Comparison of ENCODE assay signal across 8 cellular contexts in the genomic region with DNA sequence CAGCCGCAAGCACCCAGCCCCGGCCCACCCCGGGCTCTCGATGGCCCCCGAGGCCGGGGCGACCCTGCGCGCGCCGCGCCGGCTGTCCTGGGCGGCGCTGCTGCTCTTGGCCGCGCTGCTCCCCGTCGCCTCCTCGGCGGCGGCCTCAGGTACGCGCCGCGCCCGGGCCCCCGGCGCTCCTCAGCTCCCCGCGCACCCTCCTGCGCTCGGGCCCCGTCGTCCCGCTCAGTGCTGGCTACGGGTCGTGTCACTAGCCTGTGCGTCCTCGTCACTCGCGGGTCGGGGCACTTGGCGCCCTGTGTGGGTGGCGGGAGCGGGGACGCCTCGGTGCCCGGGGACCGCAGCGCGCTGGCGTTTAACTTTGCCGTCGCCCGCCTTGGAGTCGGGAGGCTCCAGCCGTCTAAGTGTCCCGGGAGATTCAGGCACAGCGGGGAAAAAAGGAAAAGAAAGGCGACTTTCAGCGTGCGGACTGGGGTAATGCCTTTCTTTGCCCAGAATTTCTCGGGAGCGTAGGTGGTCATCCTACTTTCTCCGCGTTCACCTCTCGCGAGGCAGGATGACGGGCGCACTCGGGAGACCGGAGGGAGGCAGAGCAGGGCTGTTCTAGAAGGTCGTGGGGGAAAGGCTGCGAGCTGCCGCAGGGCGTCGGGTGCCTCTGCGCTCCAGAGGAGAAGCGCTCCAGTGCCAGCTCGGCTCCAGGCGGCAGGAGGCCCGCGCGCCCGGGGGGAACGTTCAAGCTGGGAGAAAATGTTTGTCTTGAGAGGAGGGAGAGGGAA. TPM values are rescaled to one million over a fixed set of nuclear protein-coding genes. Genes with fewer than 3 reads are reported as not detected.
DNase-seq lines count a peak whose midpoint lies in the region; ATAC-seq, FAIRE-seq and TF ChIP-seq lines count a peak whose summit lies in the region.

No MANE protein-coding gene starts in this region.

- TF ChIP-seq RAD21 in A549 (conservative IDR thresholded peaks at IDR 0.05 in 1 of 2, IDR thresholded peaks at IDR 0.05 in 1 of 2), result no peak

- TF ChIP-seq POLR2A in A549 (IDR thresholded peaks at IDR 0.05; ENCODE audit: low read length) (no peak), GM18505 (IDR thresholded peaks at IDR 0.05; ENCODE audit: borderline replicate concordance, extremely low read depth, insufficient read depth, insufficient read length) (no peak)

- peak; percentile 23 to 25 for DNase-seq in A549 (ENCODE audit: low read depth in 1 of 2, low spot score in 1 of 2)
- DNase-seq in NCI-H524 (lab: John Stamatoyannopoulos, UW), result peak; percentile 32 to 81
- DNase-seq in choroid plexus epithelial cell (ENCODE audit: low read depth), result peak; percentile 41
- peak; percentile 52 for DNase-seq in lower lobe of right lung
- DNase-seq in tibial artery, result no peak
- DNase-seq in DMS153 treated with DMSO at 0.1 percent for 48 hours (lab: John Stamatoyannopoulos, UW; ENCODE audit: unreplicated experiment), result no peak

- H3K27ac ChIP-seq in A549, result peak overlapping the region in 1 of 2 experiments; percentile 68; a peak in 2 of 6 replicates
- no peak overlapping the region for H3K27ac ChIP-seq in lower lobe of right lung
- no peak overlapping the region for H3K27ac ChIP-seq in tibial artery

- H3K36me3 ChIP-seq in lower lobe of right lung (no peaks in the 10 kb centered on the region), tibial artery (no peaks in the 10 kb centered on the region)

- POLR2A ChIA-PET in A549 (lab: Yijun Ruan, JAX), result no interaction called here

- no peak for FAIRE-seq in A549 (lab: Jason Lieb, UNC)

- no peaks in the 10 kb centered on the region for H3K9me3 ChIP-seq in A549
- H3K9me3 ChIP-seq in lower lobe of right lung, result no peaks in the 10 kb centered on the region
- no peaks in the 10 kb centered on the region for H3K9me3 ChIP-seq in tibial artery

- H3K4me1 ChIP-seq in A549 (peaks cover 7% of the 10 kb centered on the region; the same call in 2 of the 3 replicates), lower lobe of right lung (peaks cover 20% of the 10 kb centered on the region), tibial artery (peaks cover 0 to 32% (median 24%) of the 10 kb centered on the region in 4 donors)

- CTCF ChIA-PET in A549 (lab: Yijun Ruan, JAX), result interaction anchor here (1.0 to 2.5 kb wide), 2 partner anchors 454 to 464 kb away, joined by 3 to 12 read pairs; no protein-coding TSS in a partner anchor

- H3K27me3 ChIP-seq in lower lobe of right lung (ENCODE audit: low read depth) (peaks cover 52% of the 10 kb centered on the region), tibial artery (peaks cover 0 to 30% of the 10 kb centered on the region in 2 donors)

- intact Hi-C loops in lower lobe of right lung (cut with DNase I), result loop anchor here (10.0 kb wide), 1 partner anchor 485 kb away; no protein-coding TSS in a partner anchor
- intact Hi-C loops in tibial artery (cut with DNase I; ENCODE audit: low total_unique reads), result loop anchor here (5.0 kb wide), 2 partner anchors 293 to 488 kb away; no protein-coding TSS in a partner anchor

- TF ChIP-seq CTCF in A549 (IDR thresholded peaks at IDR 0.05) (no peak), choroid plexus epithelial cell (conservative IDR thresholded peaks at IDR 0.05; ENCODE audit: low read depth, low read length) (no peak), lower lobe of right lung (IDR thresholded peaks at IDR 0.05) (no peak), tibial artery (IDR thresholded peaks at IDR 0.05) (no peak)

- H3K4me3 ChIP-seq in A549, result peak overlapping the region; percentile 53
- H3K4me3 ChIP-seq in choroid plexus epithelial cell (ENCODE audit: low read depth, low read length), result peak overlapping the region; percentile 52
- peak overlapping the region; percentile 44 for H3K4me3 ChIP-seq in lower lobe of right lung
- peak overlapping the region; percentile 41 to 55 for H3K4me3 ChIP-seq in tibial artery

- WGBS in A549 (ENCODE audit: missing lambda C conversion rate), result 17% methylated on average over 28 of the region's 87 CpGs

- ATAC-seq in A549 (peak; percentile 43 to 50; a peak in 5 of 6 replicates), GM18505 (IDR thresholded peaks at IDR 0.05; ENCODE audit: unreplicated experiment) (peak; percentile 29), lower lobe of right lung (peak; percentile 19 to 31), HG03439 (IDR thresholded peaks at IDR 0.05; ENCODE audit: unreplicated experiment) (no peak)

- peak overlapping the region; percentile 98 for H3K4me2 ChIP-seq in A549

- TF ChIP-seq EP300 in A549 (IDR thresholded peaks at IDR 0.05), result no peak

TF ChIP-seq in A549, 52 proteins besides CTCF, POLR2A, EP300 and RAD21:
- TF ChIP-seq FOSL2 (IDR thresholded peaks at IDR 0.05) (no peak), FOSL2 (CRISPR knock-in tag; IDR thresholded peaks at IDR 0.05) (no peak), CHD2 (IDR thresholded peaks at IDR 0.05; ENCODE audit: low read length, partially characterized antibody) (peak; percentile 63)

RNA-seq across cellular contexts. Expression of a gene that starts 0.5 kb away (rescaled TPM):
- polyA plus RNA-seq in A549 (2011; rRNA removed) (0.04 TPM in 1 of 2 replicates, not detected in the other), A549 (2017; fragmentation: RNase III; extraction: RNeasy Plus Mini Kit Qiagen cat#74134 plus additional on column Dnase treatment) (0.01 to 0.04 TPM in 2 of 3 replicates, not detected in the other)
- polyA plus RNA-seq in A549 (2012; cell fraction: cytosol; rRNA removed), result 0.01 TPM in 2 replicates
- polyA plus RNA-seq in A549 (2012; cell fraction: nucleus; rRNA removed), result 0.02 and 0.07 TPM in 2 replicates
- polyA minus RNA-seq in A549 (2011; rRNA and poly(A)+ RNA removed), result not detected in 2 replicates
- total RNA-seq in lower lobe of right lung, result 0.44 TPM

Comparison
In these comparisons a context has a peak if more than half of its experiments do, and no peak if none do; other contexts are left out.
1. DNase-seq: peak in A549 (2 of 2), NCI-H524 (2 of 2), choroid plexus epithelial cell (single experiment) and lower lobe of right lung (single experiment); none in tibial artery (0 of 2) and DMS153 treated with DMSO at 0.1 percent for 48 hours (single experiment).
2. Peak in every context shown above with its lines, with median percentiles within 50 percentile points of each other: H3K4me3 ChIP-seq.